Comparison of ENCODE assay signal across 1 cellular context in genomic region chr3:193787496-193787870, GRCh38.
TF ChIP-seq lines count a peak whose summit lies in the region.

No MANE protein-coding gene starts in this region.

TF ChIP-seq in H1, 55 proteins besides CTCF, POLR2A, EP300 and RAD21:
- no peak for TF ChIP-seq CBX5 (IDR thresholded peaks at IDR 0.05; ENCODE audit: low read depth, low read length)
- no peak for TF ChIP-seq CREB1 (IDR thresholded peaks at IDR 0.05)
- TF ChIP-seq SIRT6 (IDR thresholded peaks at IDR 0.05; ENCODE audit: low read length), result no peak
